Comparison of ENCODE assay signal across 9 cellular contexts in the genomic region with DNA sequence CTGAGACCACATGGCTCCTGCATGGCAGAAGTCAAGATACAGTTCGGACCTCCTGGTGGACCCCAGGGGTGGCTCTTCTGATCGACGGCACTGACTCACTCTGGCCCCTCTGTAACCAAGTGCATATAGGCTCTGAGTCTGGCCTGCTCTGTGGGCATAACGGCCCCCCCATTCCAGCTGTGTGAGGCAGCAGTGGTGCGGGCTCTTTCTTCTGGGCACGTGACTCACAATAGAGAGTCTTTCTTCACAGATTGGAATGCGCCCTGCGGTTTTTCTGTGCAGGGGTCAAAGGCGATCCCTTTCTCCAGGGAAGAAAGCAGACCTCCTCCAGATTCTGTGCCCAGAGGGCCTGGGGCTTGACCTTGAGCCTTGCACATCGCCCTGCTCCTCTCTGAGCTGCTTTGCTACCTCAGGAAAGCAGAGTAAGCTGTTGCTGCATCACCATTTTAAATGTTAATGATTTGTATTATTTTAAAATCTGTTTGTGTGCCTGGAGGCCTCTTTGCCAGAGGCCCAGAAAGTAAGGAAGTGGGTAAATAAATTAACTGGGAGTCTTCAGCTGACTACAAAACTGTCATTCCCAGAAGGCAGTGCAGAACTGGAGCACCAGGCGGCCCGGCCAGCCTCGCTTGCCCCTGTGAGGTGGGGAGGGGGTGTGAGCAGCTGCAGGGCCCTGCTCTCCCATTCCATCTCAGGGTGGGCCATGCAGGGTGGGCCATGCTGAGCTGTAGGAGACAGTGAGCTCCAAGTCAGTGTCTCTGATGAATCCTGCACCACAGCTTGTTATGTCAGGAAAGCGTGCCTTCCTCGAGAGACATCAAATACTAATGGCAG.
DNase-seq lines count a peak whose midpoint lies in the region; ATAC-seq and TF ChIP-seq lines count a peak whose summit lies in the region.
"Had no signal": no experiment of that assay in that cellular context is flagged by ENCODE, and none has a peak within 500 bp of the region (broad histone marks: within the 10 kb centered on the region; RNA-seq: fewer than 3 reads in every experiment).

No MANE protein-coding gene starts in this region.

- no peak for TF ChIP-seq CTCF in Panc1 (IDR thresholded peaks at IDR 0.05)
- no peak for TF ChIP-seq CTCF in psoas muscle (IDR thresholded peaks at IDR 0.05)
- TF ChIP-seq CTCF in glutamatergic neuron (IDR thresholded peaks at IDR 0.05; ENCODE audit: partially characterized antibody, unreplicated experiment) = no peak

- no peaks in the 10 kb centered on the region for H3K9me3 ChIP-seq in Panc1 (ENCODE audit: control insufficient read depth, insufficient read depth, low read depth, low read length)
- H3K9me3 ChIP-seq in psoas muscle = no peaks in the 10 kb centered on the region

- WGBS in psoas muscle, 3 donors = 56 to 60% (median 59%) methylated on average over 15 of the region's 15 CpGs

- peaks cover 5% of the 10 kb centered on the region; the same call in 1 of the 2 replicates for H3K4me1 ChIP-seq in Panc1 (ENCODE audit: control insufficient read depth, insufficient read depth, low read length)
- H3K4me1 ChIP-seq in psoas muscle = no peaks in the 10 kb centered on the region
- H3K4me1 ChIP-seq: parathyroid adenoma had no signal

- H3K27ac Mint-ChIP-seq in glutamatergic neuron (ENCODE audit: unreplicated experiment) = no peak overlapping the region

- no TSS peak for BruUV-seq in Panc1 (replicated peaks; lab: Mats Ljungman, UMichigan)

- DNase-seq in Panc1 (ENCODE audit: low read depth, low spot score) (no peak), foreskin melanocyte (peak; percentile 82), psoas muscle (peak; percentile 39 to 71), NCI-H1417 (lab: John Stamatoyannopoulos, UW) (no peak), glutamatergic neuron (no peak)
- DNase-seq in activated naive CD4-positive, alpha-beta T cell treated with anti-CD3 and anti-CD28 coated beads, Interleukin-2, amount 50 U/mL, for 16 hours = no peak

- H3K4me3 Mint-ChIP-seq in glutamatergic neuron (ENCODE audit: unreplicated experiment) = no peak overlapping the region

- POLR2A ChIA-PET in Panc1 (lab: Charles Lee) = no interaction called here

- intact Hi-C loops in Panc1 (cut with micrococcal nuclease; ENCODE audit: unreplicated experiment) = no loop called here
- intact Hi-C loops in psoas muscle (cut with DNase I) = no loop called here

- H3K27me3 ChIP-seq in Panc1 (ENCODE audit: control insufficient read depth, insufficient read depth, low read length) = 0 out of 2 replicates have a peak, but pooled peaks cover 3% of the 10 kb centered on the region
- peaks cover under 1 to 19% (median 13%) of the 10 kb centered on the region in 3 donors for H3K27me3 ChIP-seq in psoas muscle (ENCODE audit: insufficient read depth in 3 of 3, low read length in 2 of 3)

- H3K27me3 Mint-ChIP-seq in glutamatergic neuron (ENCODE audit: unreplicated experiment) = peaks cover 2% of the 10 kb centered on the region

- CTCF ChIA-PET in Panc1 (lab: Charles Lee) = interaction anchor here (0.5 kb wide), 1 partner anchor 242 kb away, joined by 8 read pairs; no protein-coding TSS in a partner anchor

- ATAC-seq in GM21723 (IDR thresholded peaks at IDR 0.05; ENCODE audit: unreplicated experiment) (peak; percentile 7), Panc1 (peak; percentile 71), psoas muscle (peak; percentile 39 to 76 (median 64)), HG02973 (IDR thresholded peaks at IDR 0.05; ENCODE audit: unreplicated experiment) (no peak)

- no peaks in the 10 kb centered on the region for H3K4me1 Mint-ChIP-seq in glutamatergic neuron (ENCODE audit: low read depth, unreplicated experiment)

- no peak overlapping the region for H3K4me3 ChIP-seq in Panc1 (ENCODE audit: low read depth in 2 of 2, low read length in 2 of 2)
- H3K4me3 ChIP-seq in psoas muscle = no peak overlapping the region

- H3K27ac ChIP-seq in Panc1 (ENCODE audit: low read length) (no peak overlapping the region), psoas muscle (no peak overlapping the region)
- H3K27ac ChIP-seq: parathyroid adenoma had no signal

- in situ Hi-C loops in Panc1 (cut with HindIII; ENCODE audit: low pct_unique_long_range_greater_than_20kb, low sequenced_read_pairs) = no loop called here

- H3K9me3 Mint-ChIP-seq in glutamatergic neuron (ENCODE audit: unreplicated experiment) = peaks cover 3% of the 10 kb centered on the region

- H3K36me3 ChIP-seq in Panc1 (ENCODE audit: control insufficient read depth, insufficient read depth, low read length) (no peaks in the 10 kb centered on the region), psoas muscle (ENCODE audit: insufficient read depth in 1 of 2, low read depth in 1 of 2) (no peaks in the 10 kb centered on the region)

- H3K36me3 Mint-ChIP-seq in glutamatergic neuron (ENCODE audit: unreplicated experiment) = peaks cover 5% of the 10 kb centered on the region

Comparison
In these comparisons a context has a peak if more than half of its experiments do, and no peak if none do; other contexts are left out.
1. DNase-seq: peak in foreskin melanocyte (single experiment) and psoas muscle (2 of 2); none in Panc1 (single experiment), NCI-H1417 (0 of 3), glutamatergic neuron (single experiment) and activated naive CD4-positive, alpha-beta T cell treated with anti-CD3 and anti-CD28 coated beads, Interleukin-2, amount 50 U/mL, for 16 hours (single experiment).